ENCODE assay signal across 10 cellular contexts in the genomic region with DNA sequence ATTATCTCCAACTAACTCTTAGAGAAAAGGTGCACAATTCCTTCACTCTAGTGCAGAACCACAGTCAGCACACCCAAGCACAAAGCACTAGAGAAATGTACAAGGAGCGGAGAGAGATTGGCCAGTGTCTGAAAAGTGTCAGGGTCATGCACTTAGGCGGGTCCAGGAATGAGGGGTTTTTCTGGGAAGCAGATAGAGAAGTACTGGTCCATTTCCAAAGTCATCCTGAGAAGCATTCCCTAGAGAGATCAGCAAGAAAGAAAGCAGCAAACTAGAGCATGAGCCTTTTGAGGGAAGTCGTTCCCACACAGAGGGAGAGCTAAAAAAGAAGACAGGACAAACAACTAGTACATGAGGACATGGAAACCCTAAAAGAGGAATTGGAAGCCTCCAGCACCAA.
DNase-seq lines count a peak whose midpoint lies in the region; ATAC-seq and TF ChIP-seq lines count a peak whose summit lies in the region.
"Had no signal": no experiment of that assay in that cellular context is flagged by ENCODE, and none has a peak within 500 bp of the region (broad histone marks: within the 10 kb centered on the region; RNA-seq: fewer than 3 reads in every experiment).

No MANE protein-coding gene starts in this region.

- no peak overlapping the region for H2AK5ac ChIP-seq in H9 (ENCODE audit: insufficient read length, low read length)

- no peak overlapping the region for H3K9ac ChIP-seq in BLaER1
- H3K9ac ChIP-seq in H9 (ENCODE audit: extremely low read depth, insufficient read length, low read length) = no peak overlapping the region
- H3K9ac ChIP-seq: parathyroid adenoma had no signal

- no peak overlapping the region for H3T11ph ChIP-seq in H9 (ENCODE audit: low read length)

- H3K4me3 Mint-ChIP-seq in activated B cell treated with CpG ODN at 0.5 μM for 24 hours (peak overlapping the region; percentile 11), H9 (no peak overlapping the region)

- no peak overlapping the region for H2BK120ac ChIP-seq in H9 (ENCODE audit: low read depth, low read length, poor library complexity, severe bottlenecking)

- H3K4ac ChIP-seq in H9 (ENCODE audit: low read depth, low read length) = no peak overlapping the region

- H3K27me3 Mint-ChIP-seq in activated B cell treated with CpG ODN at 0.5 μM for 24 hours = no peaks in the 10 kb centered on the region
- peaks cover 2% of the 10 kb centered on the region; the same call in 1 of the 2 replicates for H3K27me3 Mint-ChIP-seq in H9 (ENCODE audit: low read depth)

- peak; percentile 14 for ATAC-seq in GM21528 (IDR thresholded peaks at IDR 0.05; ENCODE audit: low FRiP score, unreplicated experiment)
- peak; percentile 32 for ATAC-seq in activated B cell treated with CpG ODN at 0.5 μM for 24 hours (ENCODE audit: low read depth)
- ATAC-seq in left lung = no peak

- H3K27me3 ChIP-seq in BLaER1 (no peaks in the 10 kb centered on the region), left lung (no peaks in the 10 kb centered on the region), H9 (ENCODE audit: insufficient read depth, low read length) (no peaks in the 10 kb centered on the region)

- peaks cover 29% of the 10 kb centered on the region for H3K4me1 ChIP-seq in BLaER1
- peaks cover 0 to 29% of the 10 kb centered on the region in 2 donors for H3K4me1 ChIP-seq in left lung
- no peaks in the 10 kb centered on the region for H3K4me1 ChIP-seq in H9 (ENCODE audit: insufficient read depth, low read length)
- H3K4me1 ChIP-seq: parathyroid adenoma had no signal

- no peaks in the 10 kb centered on the region for H3K79me1 ChIP-seq in H9 (ENCODE audit: insufficient read depth, low read depth, low read length, poor library complexity, severe bottlenecking)

- intact Hi-C loops in activated B cell treated with CpG ODN at 0.5 μM for 24 hours (cut with micrococcal nuclease) = loop anchor here (10.0 kb wide), 1 partner anchor 61 kb away; no protein-coding TSS in a partner anchor
- intact Hi-C loops in left lung (cut with DNase I) = no loop called here

- H3K79me2 ChIP-seq in H9 (ENCODE audit: insufficient read depth, low read length) = no peaks in the 10 kb centered on the region

- H2BK12ac ChIP-seq in H9 (ENCODE audit: insufficient read length, low read depth, low read length) = no peak overlapping the region

- no CpG with 5 or more reads among the region's 3 CpGs for WGBS in H9 (ENCODE audit: extremely low coverage, insufficient read length, low lambda C conversion rate)

- no peak overlapping the region for H3K23ac ChIP-seq in H9 (ENCODE audit: insufficient read length, low read depth, low read length)

- H4K20me1 ChIP-seq in BLaER1 = peaks cover 10% of the 10 kb centered on the region; the same call in 1 of the 2 replicates
- H4K20me1 ChIP-seq in H9 (ENCODE audit: control insufficient read depth, insufficient read depth, insufficient read length) = no peaks in the 10 kb centered on the region

- H3K27ac Mint-ChIP-seq in activated B cell treated with CpG ODN at 0.5 μM for 24 hours (peak overlapping the region; percentile 79), H9 (peak overlapping the region in 1 of 3 experiments; percentile 37; a peak in 1 of 7 replicates)

- no peak overlapping the region for H4K5ac ChIP-seq in H9 (ENCODE audit: insufficient read length, low read depth, low read length)

- H3K18ac ChIP-seq in H9 (ENCODE audit: insufficient read length, low read depth, low read length) = no peak overlapping the region

- H3K4me3 ChIP-seq in BLaER1 (no peak overlapping the region), left lung (no peak overlapping the region)
- H3K4me3 ChIP-seq: thoracic aorta had no signal

- no peak overlapping the region for H3K14ac ChIP-seq in H9 (ENCODE audit: insufficient read depth, low read length)

- DNase-seq in activated B cell treated with CpG ODN at 0.5 μM for 24 hours (no peak), left lung (no peak), SIG-M5 (lab: John Stamatoyannopoulos, UW) (no peak), H9 (no peak), NCI-H1105 (lab: John Stamatoyannopoulos, UW) (no peak), D341Med (ENCODE audit: low spot score) (no peak)

- no peak overlapping the region for H3K56ac ChIP-seq in H9 (ENCODE audit: insufficient read length, low read depth, low read length)

- H3K36me3 ChIP-seq in BLaER1 (peaks cover 23% of the 10 kb centered on the region), left lung (no peaks in the 10 kb centered on the region)
- H3K36me3 ChIP-seq: thoracic aorta had no signal

- no peak for TF ChIP-seq CTCF in activated B cell treated with CpG ODN at 0.5 μM for 24 hours (IDR thresholded peaks at IDR 0.05)
- no peak for TF ChIP-seq CTCF in left lung (IDR thresholded peaks at IDR 0.05)
- TF ChIP-seq CTCF in H9 (conservative IDR thresholded peaks at IDR 0.05) = no peak

- H4K91ac ChIP-seq in H9 (ENCODE audit: insufficient read length, low read depth, low read length) = no peak overlapping the region

- H3K4me1 Mint-ChIP-seq in activated B cell treated with CpG ODN at 0.5 μM for 24 hours (peaks cover 65% of the 10 kb centered on the region), H9 (peaks cover 10 to 25% of the 10 kb centered on the region in 2 experiments)

- H3K36me3 Mint-ChIP-seq in activated B cell treated with CpG ODN at 0.5 μM for 24 hours (ENCODE audit: low read depth) = peaks cover 39% of the 10 kb centered on the region
- H3K36me3 Mint-ChIP-seq in H9 (ENCODE audit: insufficient read depth in 1 of 3, low read depth in 3 of 3) = peaks cover 0 to 4% (median 0%) of the 10 kb centered on the region in 3 experiments; a peak in 3 of 7 replicates

- CTCF ChIA-PET in activated B cell treated with CpG ODN at 0.5 μM for 24 hours (lab: Charles Lee) = no interaction called here

- H3K9me3 Mint-ChIP-seq in activated B cell treated with CpG ODN at 0.5 μM for 24 hours (no peaks in the 10 kb centered on the region), H9 (peaks cover 56 to 69% of the 10 kb centered on the region in 2 experiments)

- H2BK5ac ChIP-seq in H9 (ENCODE audit: insufficient read length, low read length) = no peak overlapping the region

- POLR2A ChIA-PET in activated B cell treated with CpG ODN at 0.5 μM for 24 hours (lab: Charles Lee) = no interaction called here

- peak overlapping the region; percentile 35 for H3K4me2 ChIP-seq in BLaER1
- no peak overlapping the region for H3K4me2 ChIP-seq in H9 (ENCODE audit: insufficient read depth, insufficient read length, low read length)

- H4K8ac ChIP-seq in H9 (replicated peaks; ENCODE audit: insufficient read length, low read depth, low read length) = no peak overlapping the region

- H3K9me3 ChIP-seq in BLaER1 = no peaks in the 10 kb centered on the region
- no peaks in the 10 kb centered on the region for H3K9me3 ChIP-seq in left lung
- H3K9me3 ChIP-seq in H9 (ENCODE audit: control insufficient read depth, low read depth, low read length) = peaks cover 38% of the 10 kb centered on the region
- H3K9me3 ChIP-seq: thoracic aorta had no signal

- no peak overlapping the region for H2BK15ac ChIP-seq in H9 (ENCODE audit: low read depth, low read length)

- H2AFZ ChIP-seq in H9 (ENCODE audit: low read length) = no peak overlapping the region
- H2AFZ ChIP-seq: parathyroid adenoma had no signal

- H3K27ac ChIP-seq in BLaER1 (no peak overlapping the region), left lung (peak overlapping the region; percentile 13 to 48), H9 (ENCODE audit: insufficient read length, low read depth, low read length) (no peak overlapping the region)
- H3K27ac ChIP-seq: parathyroid adenoma, thoracic aorta had no signal

- H3K23me2 ChIP-seq in H9 (ENCODE audit: insufficient read length, low read depth, low read length, poor library complexity, severe bottlenecking) = no peaks in the 10 kb centered on the region

- no peak overlapping the region for H2BK20ac ChIP-seq in H9 (ENCODE audit: low read depth, low read length, poor library complexity, severe bottlenecking)

Comparison
In these comparisons a context has a peak if more than half of its experiments do, and no peak if none do; other contexts are left out.
1. H3K27ac ChIP-seq: peak in left lung (2 of 2); none in BLaER1 (single experiment) and H9 (single experiment).